21 cellular contexts compared by ENCODE assay signal in genomic region chr20:8670900-8671229, GRCh38.
DNase-seq lines count a peak whose midpoint lies in the region; ATAC-seq lines count a peak whose summit lies in the region.
"Had no signal": no experiment of that assay in that cellular context is flagged by ENCODE, and none has a peak within 500 bp of the region (broad histone marks: within the 10 kb centered on the region; RNA-seq: fewer than 3 reads in every experiment).

No MANE protein-coding gene starts in this region.

- no peaks in the 10 kb centered on the region for H3K27me3 Mint-ChIP-seq in activated naive CD8-positive, alpha-beta T cell treated with anti-CD3 and anti-CD28 coated beads for 36 hours
- H3K27me3 Mint-ChIP-seq: effector memory CD8-positive, alpha-beta T cell; T-helper 17 cell had no signal

- peaks cover 6% of the 10 kb centered on the region for H3K4me1 Mint-ChIP-seq in activated naive CD8-positive, alpha-beta T cell treated with anti-CD3 and anti-CD28 coated beads for 36 hours

- DNase-seq in G401 (ENCODE audit: low spot score) (peak; percentile 94), NCI-H524 treated with DMSO at 0.1 percent for 48 hours (lab: John Stamatoyannopoulos, UW) (peak; percentile 97), cerebellar cortex (ENCODE audit: low spot score) (peak; percentile 93), sciatic nerve (ENCODE audit: low spot score) (no peak), NCI-H187 treated with DMSO at 0.1 percent for 48 hours (lab: John Stamatoyannopoulos, UW) (no peak)
- no peak for DNase-seq in effector CD4-positive, alpha-beta T cell
- DNase-seq in activated naive CD8-positive, alpha-beta T cell treated with anti-CD3 and anti-CD28 coated beads for 36 hours = no peak
- DNase-seq: activated CD4-positive, alpha-beta T cell treated with anti-CD3 and anti-CD28 coated beads, Interleukin-2, amount 50 U/mL, for 48 hours; activated T-cell treated with anti-CD3 and anti-CD28 coated beads for 4 hours; effector memory CD8-positive, alpha-beta T cell; HCEC 1CT; immature natural killer cell; natural killer cell; NCI-H1436; NCI-H345; SHP77 treated with DMSO at 0.1 percent for 48 hours; stimulated activated CD4-positive, alpha-beta T cell treated with anti-CD3 and anti-CD28 coated beads, Interleukin-4, amount 100 ng/mL, for 24 hours; T-helper 17 cell had no signal

- H3K27ac Mint-ChIP-seq in activated naive CD8-positive, alpha-beta T cell treated with anti-CD3 and anti-CD28 coated beads for 36 hours = no peak overlapping the region
- H3K27ac Mint-ChIP-seq: immature natural killer cell, natural killer cell, T-helper 17 cell, WTC11 had no signal

- intact Hi-C loops in sciatic nerve (cut with DNase I) = no loop called here

- in situ Hi-C loops in G401 (cut with HindIII; ENCODE audit: low sequenced_read_pairs) = no loop called here

- H3K4me3 Mint-ChIP-seq in activated naive CD8-positive, alpha-beta T cell treated with anti-CD3 and anti-CD28 coated beads for 36 hours = no peak overlapping the region
- H3K4me3 Mint-ChIP-seq: effector memory CD8-positive, alpha-beta T cell; immature natural killer cell; natural killer cell; WTC11 had no signal

- no peaks in the 10 kb centered on the region for H3K36me3 Mint-ChIP-seq in activated naive CD8-positive, alpha-beta T cell treated with anti-CD3 and anti-CD28 coated beads for 36 hours
- H3K36me3 Mint-ChIP-seq: WTC11 had no signal

- ATAC-seq in sciatic nerve (peak; percentile 51), GM19351 (IDR thresholded peaks at IDR 0.05; ENCODE audit: unreplicated experiment) (no peak)
- ATAC-seq: effector memory CD8-positive, alpha-beta T cell; GM12878; natural killer cell; T-helper 17 cell; WTC11 had no signal

- H3K9me3 Mint-ChIP-seq in activated naive CD8-positive, alpha-beta T cell treated with anti-CD3 and anti-CD28 coated beads for 36 hours = no peaks in the 10 kb centered on the region
- H3K9me3 Mint-ChIP-seq: effector memory CD8-positive, alpha-beta T cell; immature natural killer cell; natural killer cell; WTC11 had no signal

Comparison
In these comparisons a context has a peak if more than half of its experiments do, and no peak if none do; other contexts are left out.
1. DNase-seq: peak in G401 (single experiment), NCI-H524 treated with DMSO at 0.1 percent for 48 hours (single experiment) and cerebellar cortex (single experiment); none in sciatic nerve (single experiment), effector CD4-positive, alpha-beta T cell (single experiment), NCI-H187 treated with DMSO at 0.1 percent for 48 hours (single experiment) and activated naive CD8-positive, alpha-beta T cell treated with anti-CD3 and anti-CD28 coated beads for 36 hours (single experiment).